31 cellular contexts compared by ENCODE assay signal in genomic region chr6:2755456-2755855, GRCh38.
"Had no signal": no experiment of that assay in that cellular context is flagged by ENCODE, and none has a peak within 500 bp of the region (broad histone marks: within the 10 kb centered on the region; RNA-seq: fewer than 3 reads in every experiment).

No MANE protein-coding gene starts in this region.

- ATAC-seq: activated CD4-positive, CD25-positive, alpha-beta regulatory T cell treated with anti-CD3 and anti-CD28 coated beads, Interleukin-2, amount 50 U/mL, for 24 hours; activated CD8-positive, alpha-beta T cell treated with anti-CD3 and anti-CD28 coated beads for 36 hours; activated T-cell treated with anti-CD3 and anti-CD28 coated beads, Interleukin-2, amount 50 U/mL, for 4 hours; activated T-helper 17 cell treated with anti-CD3 and anti-CD28 coated beads, Interleukin-2, amount 50 U/mL, for 72 hours; foreskin keratinocyte; gastroesophageal sphincter; heart right ventricle; T-helper 17 cell had no signal

- H3K9me3 ChIP-seq: esophagus muscularis mucosa, gastroesophageal sphincter, heart right ventricle had no signal

- H3K4me3 Mint-ChIP-seq: activated B cell treated with CpG ODN at 0.5 μM for 24 hours; activated CD8-positive, alpha-beta T cell treated with anti-CD3 and anti-CD28 coated beads for 36 hours; activated naive CD8-positive, alpha-beta T cell; activated T-cell treated with anti-CD3 and anti-CD28 coated beads, Interleukin-2, amount 50 U/mL, for 4 hours; activated T-helper 17 cell treated with anti-CD3 and anti-CD28 coated beads, Interleukin-2, amount 50 U/mL, for 72 hours; endodermal cell; T-helper 17 cell; T-helper 2 cell treated with Interferon-gamma antibody and Interleukin-4, amounts not matched to agents 5 μg/mL and 100 μg/mL, for 36 hours had no signal

- H3K27me3 ChIP-seq: brain microvascular endothelial cell, dorsolateral prefrontal cortex, esophagus muscularis mucosa, gastroesophageal sphincter, heart right ventricle had no signal

- H3K4me1 Mint-ChIP-seq: endodermal cell had no signal

- H3K4me1 ChIP-seq: foreskin keratinocyte had no signal

- H3K36me3 Mint-ChIP-seq: activated naive CD8-positive, alpha-beta T cell had no signal

- DNase-seq: activated B cell treated with CpG ODN at 0.5 μM for 24 hours; activated CD4-positive, alpha-beta T cell treated with anti-CD3 and anti-CD28 coated beads for 48 hours; activated CD4-positive, alpha-beta T cell treated with anti-CD3 and anti-CD28 coated beads, Interleukin-2, amount 50 U/mL, for 1 hour; activated CD4-positive, alpha-beta T cell treated with anti-CD3 and anti-CD28 coated beads, Interleukin-2, amount 50 U/mL, for 48 hours; activated CD8-positive, alpha-beta memory T cell treated with anti-CD3 and anti-CD28 coated beads for 24 hours; activated CD8-positive, alpha-beta T cell treated with anti-CD3 and anti-CD28 coated beads for 36 hours; activated effector memory CD4-positive, alpha-beta T cell treated with Interleukin-2 at 50 U/mL for 16 hours; activated gamma-delta T cell treated with Interleukin-2 at 50 U/mL for 16 hours; activated naive CD4-positive, alpha-beta T cell treated with anti-CD3 and anti-CD28 coated beads, Interleukin-2, amount 50 U/mL, for 16 hours; activated naive CD4-positive, alpha-beta T cell treated with Interleukin-2 at 50 U/mL for 16 hours; activated T-cell treated with anti-CD3 and anti-CD28 coated beads, Interleukin-2, amount 50 U/mL, for 4 hours; amniotic stem cell; anterior cingulate cortex; brain microvascular endothelial cell; caudate nucleus; dorsolateral prefrontal cortex; effector memory CD4-positive, alpha-beta T cell; endodermal cell; erythroblast; foreskin keratinocyte; heart right ventricle; T-helper 1 cell; T-helper 17 cell; T1000; WERI-Rb-1 had no signal

- H3K36me3 ChIP-seq: brain microvascular endothelial cell, esophagus muscularis mucosa, gastroesophageal sphincter, heart right ventricle, WERI-Rb-1 had no signal

- H3K4me3 ChIP-seq: dorsolateral prefrontal cortex, esophagus muscularis mucosa, gastroesophageal sphincter, heart right ventricle had no signal

- H3K9me3 Mint-ChIP-seq: activated CD8-positive, alpha-beta T cell treated with anti-CD3 and anti-CD28 coated beads for 36 hours; activated T-cell treated with anti-CD3 and anti-CD28 coated beads, Interleukin-2, amount 50 U/mL, for 4 hours; activated T-helper 17 cell treated with anti-CD3 and anti-CD28 coated beads, Interleukin-2, amount 50 U/mL, for 72 hours; endodermal cell; T-helper 2 cell treated with Interferon-gamma antibody and Interleukin-4, amounts not matched to agents 5 μg/mL and 100 μg/mL, for 36 hours had no signal

- H3K27ac Mint-ChIP-seq: activated B cell treated with CpG ODN at 0.5 μM for 24 hours; activated CD8-positive, alpha-beta T cell treated with anti-CD3 and anti-CD28 coated beads for 36 hours; activated naive CD8-positive, alpha-beta T cell; activated T-helper 17 cell treated with anti-CD3 and anti-CD28 coated beads, Interleukin-2, amount 50 U/mL, for 72 hours; endodermal cell; T-helper 17 cell; T-helper 2 cell treated with Interferon-gamma antibody and Interleukin-4, amounts not matched to agents 5 μg/mL and 100 μg/mL, for 36 hours had no signal

- H3K27ac ChIP-seq: brain microvascular endothelial cell, foreskin keratinocyte, WERI-Rb-1 had no signal
